In genomic region chr11:57294225-57295131, GRCh38 we compare ENCODE assay signal across 11 cellular contexts. TPM values are rescaled to one million over a fixed set of nuclear protein-coding genes. Genes with fewer than 3 reads are reported as not detected.
DNase-seq lines count a peak whose midpoint lies in the region; ATAC-seq, FAIRE-seq and TF ChIP-seq lines count a peak whose summit lies in the region.
"Had no signal": no experiment of that assay in that cellular context is flagged by ENCODE, and none has a peak within 500 bp of the region (broad histone marks: within the 10 kb centered on the region; RNA-seq: fewer than 3 reads in every experiment).

No MANE protein-coding gene starts in this region.

- no peak for DNase-seq in HepG2 (ENCODE audit: low spot score)
- peak; percentile 82 for DNase-seq in MCF 10A (ENCODE audit: unreplicated experiment)
- DNase-seq in lung (ENCODE audit: low spot score) = peak; percentile 83
- no peak for DNase-seq in activated CD4-positive, alpha-beta T cell treated with anti-CD3 and anti-CD28 coated beads for 1 hour
- no peak for DNase-seq in spleen
- no peak for DNase-seq in T-cell
- DNase-seq in cerebellar cortex (ENCODE audit: low spot score) = no peak
- DNase-seq: activated effector memory CD4-positive, alpha-beta T cell treated with anti-CD3 and anti-CD28 coated beads, Interleukin-2, amount 50 U/mL, for 16 hours; CD4-positive, CD25-positive, alpha-beta regulatory T cell had no signal

- BruUV-seq in HepG2 (replicated peaks; lab: Mats Ljungman, UMichigan) (no TSS peak), MCF 10A (replicated peaks; lab: Mats Ljungman, UMichigan) (no TSS peak)

- 35% methylated on average over 2 of the region's 2 CpGs for WGBS in liver
- 38% methylated on average over 2 of the region's 2 CpGs for WGBS in HepG2 (ENCODE audit: low lambda C conversion rate)
- 56 to 85% methylated on average over 2 of the region's 2 CpGs for WGBS in lung, 2 donors
- WGBS in spleen, 5 donors = 73 to 90% (median 83%) methylated on average over 2 of the region's 2 CpGs

- TF ChIP-seq EP300 in HepG2 (IDR thresholded peaks at IDR 0.05; ENCODE audit: low read depth in 2 of 2, low read length in 2 of 2) (no peak), HepG2 (CRISPR knock-in tag; IDR thresholded peaks at IDR 0.05; ENCODE audit: borderline replicate concordance) (no peak)

- H3K9ac ChIP-seq in liver (ENCODE audit: low read depth in 1 of 2, low read length in 2 of 2) (no peak overlapping the region), HepG2 (ENCODE audit: insufficient read depth, low read depth, low read length) (no peak overlapping the region)

- H3K9me3 ChIP-seq in liver (ENCODE audit: control insufficient read depth in 4 of 4, low read length in 3 of 4) (peaks cover 0 to 5% (median 1%) of the 10 kb centered on the region in 4 donors), HepG2 (ENCODE audit: low read length) (peaks cover 5% of the 10 kb centered on the region; the same call in 1 of the 2 replicates), lung (ENCODE audit: control insufficient read depth in 2 of 2, insufficient read depth in 1 of 2, low read length in 1 of 2) (peaks cover 0 to 5% of the 10 kb centered on the region in 2 donors), spleen (peaks cover 2 to 35% (median 24%) of the 10 kb centered on the region in 8 donors)

- H3K4me3 Mint-ChIP-seq in MCF 10A (ENCODE audit: unreplicated experiment) (peak overlapping the region; percentile 31), T-cell (no peak overlapping the region)
- H3K4me3 Mint-ChIP-seq: CD4-positive, CD25-positive, alpha-beta regulatory T cell had no signal

- no peak; the same call in 2 of the 3 replicates for ATAC-seq in HepG2
- peak; percentile 75 for ATAC-seq in lung (ENCODE audit: insufficient read depth, low FRiP score)
- ATAC-seq in T-cell (replicated peaks in 1 of 4) = no peak

- no peak for FAIRE-seq in HepG2 (lab: Jason Lieb, UNC)

- no peaks in the 10 kb centered on the region for H3K79me2 ChIP-seq in HepG2 (ENCODE audit: insufficient read depth, low read length)

- H3K9me3 Mint-ChIP-seq in MCF 10A (ENCODE audit: unreplicated experiment) = no peaks in the 10 kb centered on the region
- H3K9me3 Mint-ChIP-seq in T-cell = peaks cover 0 to 20% (median 7%) of the 10 kb centered on the region in 3 donors

- H3K27ac Mint-ChIP-seq in MCF 10A (ENCODE audit: low read depth, unreplicated experiment) = peak overlapping the region; percentile 90
- no peak overlapping the region for H3K27ac Mint-ChIP-seq in T-cell
- H3K27ac Mint-ChIP-seq: CD4-positive, CD25-positive, alpha-beta regulatory T cell had no signal

- H3K4me1 Mint-ChIP-seq in MCF 10A (ENCODE audit: insufficient read depth, unreplicated experiment) (peaks cover 37% of the 10 kb centered on the region), T-cell (no peaks in the 10 kb centered on the region)
- H3K4me1 Mint-ChIP-seq: CD4-positive, CD25-positive, alpha-beta regulatory T cell had no signal

- in situ Hi-C loops in HepG2 (cut with HindIII; ENCODE audit: extremely low pct_ligation_motif_present, low pct_unique_long_range_greater_than_20kb) = no loop called here

- no peak for TF ChIP-seq CTCF in liver (IDR thresholded peaks at IDR 0.05; ENCODE audit: low read depth, low read length, missing input control)
- no peak for TF ChIP-seq CTCF in HepG2 (CRISPR knock-in tag; IDR thresholded peaks at IDR 0.05)
- no peak for TF ChIP-seq CTCF in MCF 10A (IDR thresholded peaks at IDR 0.05; ENCODE audit: unreplicated experiment)
- TF ChIP-seq CTCF in lung (IDR thresholded peaks at IDR 0.05; ENCODE audit: control extremely low read depth, extremely low read depth) = no peak
- TF ChIP-seq CTCF in spleen (IDR thresholded peaks at IDR 0.05 in 8 of 11, conservative IDR thresholded peaks at IDR 0.05 in 3 of 11) = no peak

- TF ChIP-seq RAD21 in liver (IDR thresholded peaks at IDR 0.05) = no peak
- TF ChIP-seq RAD21 in HepG2 (CRISPR knock-in tag; IDR thresholded peaks at IDR 0.05) = no peak

- no peak for TF ChIP-seq POLR2A in HepG2 (IDR thresholded peaks at IDR 0.05; ENCODE audit: insufficient read depth in 1 of 2, low read depth in 2 of 2, low read length in 2 of 2)
- no peak for TF ChIP-seq POLR2A in spleen (IDR thresholded peaks at IDR 0.05)

- peaks cover 45% of the 10 kb centered on the region for H3K36me3 Mint-ChIP-seq in MCF 10A (ENCODE audit: insufficient read depth, unreplicated experiment)
- peaks cover 24% of the 10 kb centered on the region for H3K36me3 Mint-ChIP-seq in T-cell

- H3K27me3 Mint-ChIP-seq in MCF 10A (ENCODE audit: insufficient read depth, unreplicated experiment) = no peaks in the 10 kb centered on the region
- H3K27me3 Mint-ChIP-seq in T-cell = peaks cover 0 to 4% of the 10 kb centered on the region in 2 donors

- H3K27me3 ChIP-seq in liver (ENCODE audit: control insufficient read depth in 4 of 4, insufficient read depth in 4 of 4, low read length in 3 of 4) (no peaks in the 10 kb centered on the region), HepG2 (ENCODE audit: control insufficient read depth in 1 of 2, insufficient read depth in 2 of 2, low read length in 2 of 2) (no peaks in the 10 kb centered on the region), lung (ENCODE audit: control insufficient read depth, insufficient read depth) (no peaks in the 10 kb centered on the region), spleen (replicated peaks in 1 of 7) (no peaks in the 10 kb centered on the region)

- intact Hi-C loops in HepG2 (cut with micrococcal nuclease; ENCODE audit: unreplicated experiment) (loop anchor here (5.0 kb wide), 1 partner anchor 43 kb away; the partner anchor contains the start of genes P2RX3 and SSRP1), MCF 10A (cut with micrococcal nuclease) (loop anchor here (2.0 kb wide), 1 partner anchor 16 kb away; no protein-coding TSS in a partner anchor), spleen (cut with DNase I; ENCODE audit: low total_unique reads) (no loop called here)

- no peak overlapping the region for H3K4me2 ChIP-seq in HepG2 (ENCODE audit: low read depth, low read length)

- no peaks in the 10 kb centered on the region for H4K20me1 ChIP-seq in HepG2 (ENCODE audit: insufficient read depth, low read length)

- H3K27ac ChIP-seq in liver (ENCODE audit: low read depth in 1 of 2, low read length in 2 of 2) = peak overlapping the region; percentile 0
- H3K27ac ChIP-seq in HepG2 (ENCODE audit: extremely low read length, insufficient read depth, low read length) = no peak overlapping the region
- peak overlapping the region in 1 of 2 donors; percentile 88 for H3K27ac ChIP-seq in lung (ENCODE audit: low read depth in 1 of 2, low read length in 1 of 2)
- H3K27ac ChIP-seq in spleen = no peak overlapping the region

- POLR2A ChIA-PET in HepG2 (lab: Yijun Ruan, JAX) (no interaction called here), MCF 10A (lab: Yijun Ruan, JAX) (interaction anchor here (0.5 to 9.1 kb wide), 14 partner anchors 10 to 863 kb away, joined by 3 to 283 read pairs (median 4); partner anchors contain the start of gene TNKS1BP1), T-cell (lab: Charles Lee) (no interaction called here)

- CTCF ChIA-PET in HepG2 (lab: Yijun Ruan, JAX; ENCODE audit: low intra/inter-chr PET ratio, low total read pairs) = no interaction called here
- CTCF ChIA-PET in MCF 10A (lab: Yijun Ruan, JAX) = interaction anchor here (0.6 to 5.1 kb wide), 12 partner anchors 8 to 473 kb away, joined by 3 to 31 read pairs (median 3); no protein-coding TSS in a partner anchor
- CTCF ChIA-PET in T-cell (lab: Charles Lee) = no interaction called here

- H3K4me1 ChIP-seq in liver (ENCODE audit: control insufficient read depth in 4 of 4, insufficient read depth in 4 of 4, low read length in 3 of 4) = peaks cover 17 to 23% (median 23%) of the 10 kb centered on the region in 4 donors
- H3K4me1 ChIP-seq in HepG2 (ENCODE audit: insufficient read depth, low read length) = peaks cover 37% of the 10 kb centered on the region
- peaks cover 0 to 6% of the 10 kb centered on the region in 2 donors for H3K4me1 ChIP-seq in lung (ENCODE audit: control insufficient read depth in 2 of 2, insufficient read depth in 2 of 2, low read length in 2 of 2)
- peaks cover 0 to 2% (median 0%) of the 10 kb centered on the region in 6 donors for H3K4me1 ChIP-seq in spleen

- peaks cover 2 to 14% (median 11%) of the 10 kb centered on the region in 4 donors for H3K36me3 ChIP-seq in liver (ENCODE audit: control insufficient read depth in 4 of 4, insufficient read depth in 3 of 4, low read depth in 1 of 4, low read length in 3 of 4)
- H3K36me3 ChIP-seq in HepG2 (replicated peaks in 1 of 2; ENCODE audit: control insufficient read depth in 1 of 2, insufficient read depth in 2 of 2, low read length in 2 of 2) = peaks cover 3 to 7% of the 10 kb centered on the region in 2 experiments; a peak in 4 of 5 replicates
- peaks cover 4 to 8% of the 10 kb centered on the region in 2 donors for H3K36me3 ChIP-seq in lung (ENCODE audit: control insufficient read depth in 2 of 2, insufficient read depth in 2 of 2, low read length in 2 of 2)
- peaks cover 5 to 23% (median 11%) of the 10 kb centered on the region in 6 donors for H3K36me3 ChIP-seq in spleen

- H3K4me3 ChIP-seq in liver (ENCODE audit: low read depth in 1 of 3, low read length in 3 of 3) (no peak overlapping the region), HepG2 (replicated peaks in 1 of 3; ENCODE audit: insufficient read depth in 1 of 3, low read depth in 2 of 3, low read length in 3 of 3) (no peak overlapping the region), lung (no peak overlapping the region), spleen (no peak overlapping the region)

- no peak overlapping the region for H2AFZ ChIP-seq in HepG2 (ENCODE audit: low read length)

RNA-seq across cellular contexts. Expression of gene TNKS1BP1, which starts 30.3 kb away (rescaled TPM):
- 10 to 100 TPM; 28.3 to 61.9 TPM for total RNA-seq in liver
- 10 to 100 TPM; 32.0 to 67.1 TPM for polyA plus RNA-seq in liver
- 12.2 and 13.7 TPM in 2 replicates for total RNA-seq in HepG2 (2016; rRNA removed; fragmentation: Illumina TruSeq; extraction: Trizol)
- 1.2 and 1.4 TPM in 2 replicates for total RNA-seq in HepG2 (2016; cell fraction: cytosol; rRNA removed; fragmentation: Illumina TruSeq; extraction: Trizol; ENCODE audit: low read depth)
- total RNA-seq in HepG2 (2016; cell fraction: insoluble cytoplasmic fraction; rRNA removed; fragmentation: Illumina TruSeq; extraction: Trizol) = 9.9 and 16.7 TPM in 2 replicates
- 1.9 and 3.6 TPM in 2 replicates for total RNA-seq in HepG2 (2016; cell fraction: membrane; rRNA removed; fragmentation: Illumina TruSeq; extraction: Trizol)
- 19.5 and 21.4 TPM in 2 replicates for total RNA-seq in HepG2 (2016; cell fraction: nucleus; rRNA removed; fragmentation: Illumina TruSeq; extraction: Trizol)
- polyA plus RNA-seq in HepG2 (2011; rRNA removed) = 15.0 and 15.5 TPM in 2 replicates
- polyA plus RNA-seq in HepG2 (2011; cell fraction: cytosol; rRNA removed) = 6.7 and 7.0 TPM in 2 replicates
- polyA plus RNA-seq in HepG2 (2011; cell fraction: nucleus; rRNA removed) = 64.2 and 69.6 TPM in 2 replicates
- 17.3 and 21.8 TPM in 2 replicates for polyA plus RNA-seq in HepG2 (2012)
- 0.26 and 1.5 TPM in 2 replicates for polyA plus RNA-seq in HepG2 (2016; cell fraction: cytosol; fragmentation: Illumina TruSeq; extraction: Trizol; ENCODE audit: low read depth)
- 13.8 and 16.2 TPM in 2 replicates for polyA plus RNA-seq in HepG2 (2016; cell fraction: insoluble cytoplasmic fraction; fragmentation: Illumina TruSeq; extraction: Trizol; ENCODE audit: low read depth)
- 2.1 and 3.5 TPM in 2 replicates for polyA plus RNA-seq in HepG2 (2016; cell fraction: membrane; fragmentation: Illumina TruSeq; extraction: Trizol; ENCODE audit: low read depth)
- 46.6 and 51.1 TPM in 2 replicates for polyA plus RNA-seq in HepG2 (2016; cell fraction: nucleus; fragmentation: Illumina TruSeq; extraction: Trizol; ENCODE audit: insufficient read depth, low read depth)
- polyA minus RNA-seq in HepG2 (2011; rRNA and poly(A)+ RNA removed; ENCODE audit: low replicate concordance) = 33.6 and 51.4 TPM in 2 replicates
- 7.7 and 9.8 TPM in 2 replicates for polyA minus RNA-seq in HepG2 (2011; cell fraction: cytosol; rRNA and poly(A)+ RNA removed)
- polyA minus RNA-seq in HepG2 (2011; cell fraction: nucleus; rRNA and poly(A)+ RNA removed) = 22.8 and 23.6 TPM in 2 replicates
- total RNA-seq in MCF 10A (2022) = 198 and 202 TPM in 2 replicates
- 100 to 1,000 TPM; 107 to 220 TPM for total RNA-seq in lung
- polyA plus RNA-seq in lung = 100 to 1,000 TPM in 1 of 2 donors, 10 to 100 TPM in 1; 87.0 to 171 TPM
- 100 to 1,000 TPM in 1 of 7 donors, 10 to 100 TPM in 6; 30.5 to 126 (median 48.5) TPM for total RNA-seq in spleen
- polyA plus RNA-seq in spleen = 10 to 100 TPM; 19.8 to 51.6 (median 21.7) TPM
- total RNA-seq in T-cell = 10 to 100 TPM; 13.9 to 22.9 (median 18.9) TPM

RNA-seq across cellular contexts. Expression of gene SSRP1, which starts 41.2 kb away (rescaled TPM):
- total RNA-seq in liver = 10 to 100 TPM; 28.5 to 45.3 TPM
- polyA plus RNA-seq in liver = 10 to 100 TPM; 13.9 to 28.2 TPM
- 129 and 175 TPM in 2 replicates for total RNA-seq in HepG2 (2016; rRNA removed; fragmentation: Illumina TruSeq; extraction: Trizol)
- total RNA-seq in HepG2 (2016; cell fraction: cytosol; rRNA removed; fragmentation: Illumina TruSeq; extraction: Trizol; ENCODE audit: low read depth) = 39.5 and 48.1 TPM in 2 replicates
- 132 and 160 TPM in 2 replicates for total RNA-seq in HepG2 (2016; cell fraction: insoluble cytoplasmic fraction; rRNA removed; fragmentation: Illumina TruSeq; extraction: Trizol)
- total RNA-seq in HepG2 (2016; cell fraction: membrane; rRNA removed; fragmentation: Illumina TruSeq; extraction: Trizol) = 80.0 and 85.8 TPM in 2 replicates
- total RNA-seq in HepG2 (2016; cell fraction: nucleus; rRNA removed; fragmentation: Illumina TruSeq; extraction: Trizol) = 62.2 and 67.3 TPM in 2 replicates
- 86.4 and 93.6 TPM in 2 replicates for polyA plus RNA-seq in HepG2 (2011; rRNA removed)
- 92.2 and 107 TPM in 2 replicates for polyA plus RNA-seq in HepG2 (2011; cell fraction: cytosol; rRNA removed)
- polyA plus RNA-seq in HepG2 (2011; cell fraction: nucleus; rRNA removed) = 43.4 and 45.7 TPM in 2 replicates
- 66.6 and 80.8 TPM in 2 replicates for polyA plus RNA-seq in HepG2 (2012)
- polyA plus RNA-seq in HepG2 (2016; cell fraction: cytosol; fragmentation: Illumina TruSeq; extraction: Trizol; ENCODE audit: low read depth) = 42.7 and 45.8 TPM in 2 replicates
- 210 and 213 TPM in 2 replicates for polyA plus RNA-seq in HepG2 (2016; cell fraction: insoluble cytoplasmic fraction; fragmentation: Illumina TruSeq; extraction: Trizol; ENCODE audit: low read depth)
- 68.1 and 80.7 TPM in 2 replicates for polyA plus RNA-seq in HepG2 (2016; cell fraction: membrane; fragmentation: Illumina TruSeq; extraction: Trizol; ENCODE audit: low read depth)
- polyA plus RNA-seq in HepG2 (2016; cell fraction: nucleus; fragmentation: Illumina TruSeq; extraction: Trizol; ENCODE audit: insufficient read depth, low read depth) = 109 and 126 TPM in 2 replicates
- 177 and 420 TPM in 2 replicates for polyA minus RNA-seq in HepG2 (2011; rRNA and poly(A)+ RNA removed; ENCODE audit: low replicate concordance)
- 65.8 and 69.2 TPM in 2 replicates for polyA minus RNA-seq in HepG2 (2011; cell fraction: cytosol; rRNA and poly(A)+ RNA removed)
- 20.9 and 25.1 TPM in 2 replicates for polyA minus RNA-seq in HepG2 (2011; cell fraction: nucleus; rRNA and poly(A)+ RNA removed)
- total RNA-seq in MCF 10A (2022) = 159 and 229 TPM in 2 replicates
- 10 to 100 TPM; 54.7 to 76.9 TPM for total RNA-seq in lung
- polyA plus RNA-seq in lung = 10 to 100 TPM; 37.1 to 74.4 TPM
- total RNA-seq in spleen = 10 to 100 TPM; 41.9 to 67.1 (median 53.1) TPM
- polyA plus RNA-seq in spleen = 10 to 100 TPM; 35.5 to 52.0 (median 42.6) TPM
- 10 to 100 TPM; 50.2 to 78.1 (median 75.7) TPM for total RNA-seq in T-cell

RNA-seq across cellular contexts. Expression of gene P2RX3, which starts 43.7 kb away (rescaled TPM):
- total RNA-seq in liver (under 1 TPM; 0.28 to 0.33 TPM), HepG2 (2016; rRNA removed; fragmentation: Illumina TruSeq; extraction: Trizol) (not detected in 2 replicates), MCF 10A (2022) (not detected in 2 replicates), lung (under 1 TPM in 1 of 2 donors, not detected in 1; 0.11 TPM), spleen (not detected), T-cell (not detected)
- polyA plus RNA-seq in liver (under 1 TPM; 0.18 TPM), HepG2 (2011; rRNA removed) (0.08 and 0.20 TPM in 2 replicates), lung (not detected), spleen (not detected)
- total RNA-seq in HepG2 (2016; cell fraction: cytosol; rRNA removed; fragmentation: Illumina TruSeq; extraction: Trizol; ENCODE audit: low read depth) = not detected in 2 replicates
- total RNA-seq in HepG2 (2016; cell fraction: insoluble cytoplasmic fraction; rRNA removed; fragmentation: Illumina TruSeq; extraction: Trizol) = not detected in 2 replicates
- not detected in 2 replicates for total RNA-seq in HepG2 (2016; cell fraction: membrane; rRNA removed; fragmentation: Illumina TruSeq; extraction: Trizol)
- not detected in 2 replicates for total RNA-seq in HepG2 (2016; cell fraction: nucleus; rRNA removed; fragmentation: Illumina TruSeq; extraction: Trizol)
- 0.05 and 0.13 TPM in 2 replicates for polyA plus RNA-seq in HepG2 (2011; cell fraction: cytosol; rRNA removed)
- polyA plus RNA-seq in HepG2 (2011; cell fraction: nucleus; rRNA removed) = 0.31 and 0.35 TPM in 2 replicates
- 0.13 TPM in 1 of 2 replicates, not detected in the other for polyA plus RNA-seq in HepG2 (2012)
- polyA plus RNA-seq in HepG2 (2016; cell fraction: cytosol; fragmentation: Illumina TruSeq; extraction: Trizol; ENCODE audit: low read depth) = not detected in 2 replicates
- not detected in 2 replicates for polyA plus RNA-seq in HepG2 (2016; cell fraction: insoluble cytoplasmic fraction; fragmentation: Illumina TruSeq; extraction: Trizol; ENCODE audit: low read depth)
- polyA plus RNA-seq in HepG2 (2016; cell fraction: membrane; fragmentation: Illumina TruSeq; extraction: Trizol; ENCODE audit: low read depth) = not detected in 2 replicates
- polyA plus RNA-seq in HepG2 (2016; cell fraction: nucleus; fragmentation: Illumina TruSeq; extraction: Trizol; ENCODE audit: insufficient read depth, low read depth) = not detected in 2 replicates
- 0.21 TPM in 1 of 2 replicates, not detected in the other for polyA minus RNA-seq in HepG2 (2011; rRNA and poly(A)+ RNA removed; ENCODE audit: low replicate concordance)
- not detected in 2 replicates for polyA minus RNA-seq in HepG2 (2011; cell fraction: cytosol; rRNA and poly(A)+ RNA removed)
- 0.26 TPM in 1 of 2 replicates, not detected in the other for polyA minus RNA-seq in HepG2 (2011; cell fraction: nucleus; rRNA and poly(A)+ RNA removed)
- total RNA-seq: CD4-positive, CD25-positive, alpha-beta regulatory T cell; SK-MEL-5 had no signal
- polyA plus RNA-seq: CD4-positive, CD25-positive, alpha-beta regulatory T cell had no signal

RNA-seq across cellular contexts. Expression of gene APLNR, which starts 57.4 kb away (rescaled TPM):
- total RNA-seq in liver (10 to 100 TPM in 1 of 2 donors, 1 to 10 TPM in 1; 3.2 to 39.4 TPM), HepG2 (2016; rRNA removed; fragmentation: Illumina TruSeq; extraction: Trizol) (not detected in 2 replicates), MCF 10A (2022) (not detected in 2 replicates), lung (10 to 100 TPM in 1 of 2 donors, 1 to 10 TPM in 1; 8.6 to 93.8 TPM), spleen (100 to 1,000 TPM in 5 of 7 donors, 10 to 100 TPM in 2; 55.9 to 319 (median 155) TPM), T-cell (not detected)
- polyA plus RNA-seq in liver (1 to 10 TPM; 3.4 to 4.5 TPM), HepG2 (2011; rRNA removed) (not detected in 2 replicates), lung (1 to 10 TPM in 1 of 2 donors, under 1 TPM in 1; 0.39 to 1.3 TPM), spleen (10 to 100 TPM in 2 of 3 donors, 1 to 10 TPM in 1; 3.0 to 38.6 (median 10.8) TPM)
- not detected in 2 replicates for total RNA-seq in HepG2 (2016; cell fraction: cytosol; rRNA removed; fragmentation: Illumina TruSeq; extraction: Trizol; ENCODE audit: low read depth)
- total RNA-seq in HepG2 (2016; cell fraction: insoluble cytoplasmic fraction; rRNA removed; fragmentation: Illumina TruSeq; extraction: Trizol) = not detected in 2 replicates
- not detected in 2 replicates for total RNA-seq in HepG2 (2016; cell fraction: membrane; rRNA removed; fragmentation: Illumina TruSeq; extraction: Trizol)
- not detected in 2 replicates for total RNA-seq in HepG2 (2016; cell fraction: nucleus; rRNA removed; fragmentation: Illumina TruSeq; extraction: Trizol)
- not detected in 2 replicates for polyA plus RNA-seq in HepG2 (2011; cell fraction: cytosol; rRNA removed)
- not detected in 2 replicates for polyA plus RNA-seq in HepG2 (2011; cell fraction: nucleus; rRNA removed)
- polyA plus RNA-seq in HepG2 (2012) = not detected in 2 replicates
- not detected in 2 replicates for polyA plus RNA-seq in HepG2 (2016; cell fraction: cytosol; fragmentation: Illumina TruSeq; extraction: Trizol; ENCODE audit: low read depth)
- not detected in 2 replicates for polyA plus RNA-seq in HepG2 (2016; cell fraction: insoluble cytoplasmic fraction; fragmentation: Illumina TruSeq; extraction: Trizol; ENCODE audit: low read depth)
- polyA plus RNA-seq in HepG2 (2016; cell fraction: membrane; fragmentation: Illumina TruSeq; extraction: Trizol; ENCODE audit: low read depth) = not detected in 2 replicates
- not detected in 2 replicates for polyA plus RNA-seq in HepG2 (2016; cell fraction: nucleus; fragmentation: Illumina TruSeq; extraction: Trizol; ENCODE audit: insufficient read depth, low read depth)
- polyA minus RNA-seq in HepG2 (2011; rRNA and poly(A)+ RNA removed; ENCODE audit: low replicate concordance) = 0.05 TPM in 1 of 2 replicates, not detected in the other
- not detected in 2 replicates for polyA minus RNA-seq in HepG2 (2011; cell fraction: cytosol; rRNA and poly(A)+ RNA removed)
- polyA minus RNA-seq in HepG2 (2011; cell fraction: nucleus; rRNA and poly(A)+ RNA removed) = not detected in 2 replicates
- total RNA-seq: CD4-positive, CD25-positive, alpha-beta regulatory T cell; SK-MEL-5 had no signal
- polyA plus RNA-seq: CD4-positive, CD25-positive, alpha-beta regulatory T cell had no signal

Comparison
In these comparisons a context has a peak if more than half of its experiments do, and no peak if none do; other contexts are left out.
1. H3K27ac ChIP-seq: peak in liver (2 of 2); none in HepG2 (single experiment) and spleen (0 of 8).
2. DNase-seq: peak in MCF 10A (single experiment) and lung (single experiment); none in HepG2 (single experiment), activated CD4-positive, alpha-beta T cell treated with anti-CD3 and anti-CD28 coated beads for 1 hour (single experiment), spleen (single experiment), T-cell (0 of 34) and cerebellar cortex (single experiment).